ENCODE assay signal across 10 cellular contexts in the genomic region with DNA sequence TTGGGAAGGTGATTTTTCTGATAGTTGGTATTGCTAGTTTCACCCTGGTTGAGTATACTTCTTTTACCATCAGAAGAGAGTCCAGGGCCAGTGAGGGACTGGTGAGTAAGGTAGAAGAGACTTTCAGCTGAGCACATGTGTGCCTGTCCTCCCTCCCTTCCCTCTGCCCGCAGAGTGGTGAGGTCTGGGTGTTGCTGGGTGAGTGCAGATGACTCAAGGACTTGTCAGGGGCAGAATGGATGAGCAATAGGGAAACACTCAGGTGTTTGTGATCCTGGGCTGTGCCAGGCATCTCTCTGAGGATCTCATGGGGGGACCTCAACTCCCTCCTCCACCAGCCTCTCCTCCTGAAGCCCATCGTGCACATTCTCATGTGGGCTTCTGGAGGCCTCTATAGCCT.
DNase-seq lines count a peak whose midpoint lies in the region; ATAC-seq and TF ChIP-seq lines count a peak whose summit lies in the region.
"Had no signal": no experiment of that assay in that cellular context is flagged by ENCODE, and none has a peak within 500 bp of the region (broad histone marks: within the 10 kb centered on the region; RNA-seq: fewer than 3 reads in every experiment).

No MANE protein-coding gene starts in this region.

- peak; percentile 32 for DNase-seq in COLO668 (lab: John Stamatoyannopoulos, UW; ENCODE audit: unreplicated experiment)
- DNase-seq in kidney glomerular epithelial cell (lab: John Stamatoyannopoulos, UW): peak; percentile 77
- DNase-seq in NCI-H446 treated with DMSO at 0.1 percent for 48 hours (lab: John Stamatoyannopoulos, UW): no peak
- DNase-seq in DMS79 treated with DMSO at 0.1 percent for 48 hours (lab: John Stamatoyannopoulos, UW): no peak
- DNase-seq in aorta: no peak
- DNase-seq: NCI-H1436 treated with DMSO at 0.1 percent for 48 hours, upper lobe of right lung had no signal

- ATAC-seq in HG02610 (IDR thresholded peaks at IDR 0.05; ENCODE audit: unreplicated experiment) (peak; percentile 43), SK-N-SH treated with all-trans-retinoic acid at 6 μM for 48 hours (peak; percentile 93), GM18907 (IDR thresholded peaks at IDR 0.05; ENCODE audit: unreplicated experiment) (no peak), aorta (ENCODE audit: low FRiP score) (no peak)
- ATAC-seq: upper lobe of right lung had no signal

- 82 to 95% methylated on average over 2 of the region's 2 CpGs for WGBS in aorta, 2 donors

- no peaks in the 10 kb centered on the region for H3K9me3 ChIP-seq in aorta (ENCODE audit: control insufficient read depth, low read length)
- H3K9me3 ChIP-seq: upper lobe of right lung had no signal

- intact Hi-C loops in aorta (cut with DNase I): loop anchor here in 1 of 2 donors (5.0 kb wide), 1 partner anchor 78 kb away; the partner anchor contains the start of gene GSK3B

- H3K27me3 ChIP-seq in aorta (ENCODE audit: control insufficient read depth in 1 of 2, insufficient read depth in 2 of 2, low read length in 1 of 2): no peaks in the 10 kb centered on the region
- H3K27me3 ChIP-seq: upper lobe of right lung had no signal

- no peak overlapping the region for H3K4me3 ChIP-seq in aorta (ENCODE audit: low read length in 2 of 2)
- H3K4me3 ChIP-seq: upper lobe of right lung had no signal

- H3K36me3 ChIP-seq in aorta (ENCODE audit: control insufficient read depth in 1 of 2, insufficient read depth in 2 of 2, low read length in 1 of 2): no peaks in the 10 kb centered on the region
- H3K36me3 ChIP-seq: upper lobe of right lung had no signal

- peaks cover 0 to 3% of the 10 kb centered on the region in 2 donors for H3K4me1 ChIP-seq in aorta (ENCODE audit: control insufficient read depth in 1 of 2, insufficient read depth in 2 of 2, low read length in 2 of 2)

- H3K27ac ChIP-seq in aorta (ENCODE audit: low read depth in 1 of 2, low read length in 2 of 2): no peak overlapping the region
- H3K27ac ChIP-seq: upper lobe of right lung had no signal

TF ChIP-seq in SK-N-SH treated with all-trans-retinoic acid at 6 μM for 48 hours, 23 proteins besides CTCF, POLR2A, EP300 and RAD21:
- TF ChIP-seq BACH2 (CRISPR knock-in tag; IDR thresholded peaks at IDR 0.05; ENCODE audit: borderline replicate concordance): no peak
- no peak for TF ChIP-seq ZFP3 (CRISPR knock-in tag; IDR thresholded peaks at IDR 0.05)
- TF ChIP-seq ZC3H10 (CRISPR knock-in tag; IDR thresholded peaks at IDR 0.05): no peak

Comparison
In these comparisons a context has a peak if more than half of its experiments do, and no peak if none do; other contexts are left out.
1. DNase-seq: peak in COLO668 (single experiment) and kidney glomerular epithelial cell (single experiment); none in NCI-H446 treated with DMSO at 0.1 percent for 48 hours (single experiment), DMS79 treated with DMSO at 0.1 percent for 48 hours (single experiment) and aorta (0 of 2).
2. ATAC-seq: peak in HG02610 (single experiment) and SK-N-SH treated with all-trans-retinoic acid at 6 μM for 48 hours (single experiment); none in GM18907 (single experiment) and aorta (single experiment).